2 cellular contexts compared by ENCODE assay signal in the genomic region with DNA sequence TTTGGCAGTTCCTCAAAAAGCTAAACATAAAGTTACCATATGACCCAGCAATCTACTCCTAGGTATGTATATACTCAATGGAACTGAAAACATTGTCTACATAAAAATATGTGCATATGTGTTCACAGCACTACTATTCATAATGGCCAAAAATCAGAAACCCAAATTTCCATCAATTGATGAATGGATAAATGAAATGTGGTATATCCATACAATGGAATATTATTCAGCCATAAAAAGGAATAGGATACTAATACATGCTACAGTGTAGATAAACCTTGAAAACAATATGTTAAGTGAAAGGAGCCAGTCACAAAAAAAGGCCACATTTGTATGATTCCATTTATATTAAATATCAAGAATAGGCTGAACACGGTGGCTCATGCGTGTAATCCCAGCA.
TF ChIP-seq lines count a peak whose summit lies in the region.

No MANE protein-coding gene starts in this region.

TF ChIP-seq in SK-N-SH treated with all-trans-retinoic acid at 6 μM for 48 hours, 23 proteins besides CTCF, POLR2A, EP300 and RAD21:
- TF ChIP-seq SNAI2 (CRISPR knock-in tag; IDR thresholded peaks at IDR 0.05) (no peak), ZNF8 (CRISPR knock-in tag; IDR thresholded peaks at IDR 0.05) (peak; percentile 100)

TF ChIP-seq in H1, 55 proteins besides CTCF, POLR2A, EP300 and RAD21:
- TF ChIP-seq, protein P1, sequence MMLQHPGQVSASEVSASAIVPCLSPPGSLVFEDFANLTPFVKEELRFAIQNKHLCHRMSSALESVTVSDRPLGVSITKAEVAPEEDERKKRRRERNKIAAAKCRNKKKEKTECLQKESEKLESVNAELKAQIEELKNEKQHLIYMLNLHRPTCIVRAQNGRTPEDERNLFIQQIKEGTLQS (IDR thresholded peaks at IDR 0.05; ENCODE audit: insufficient read depth, low read depth, low read length) = no peak
- TF ChIP-seq CREB1 (IDR thresholded peaks at IDR 0.05) (no peak), JUN (IDR thresholded peaks at IDR 0.05; ENCODE audit: low read depth, low read length) (no peak), SRF (IDR thresholded peaks at IDR 0.05; ENCODE audit: low read depth, low read length) (no peak), KDM1A (IDR thresholded peaks at IDR 0.05; ENCODE audit: borderline replicate concordance, low read length) (peak; percentile 71; the same call in 1 of the 2 replicates)
